Comparison of ENCODE assay signal across 25 cellular contexts in genomic region chr6:161835426-161836029, GRCh38.
DNase-seq lines count a peak whose midpoint lies in the region; ATAC-seq, FAIRE-seq and TF ChIP-seq lines count a peak whose summit lies in the region.
"Had no signal": no experiment of that assay in that cellular context is flagged by ENCODE, and none has a peak within 500 bp of the region (broad histone marks: within the 10 kb centered on the region; RNA-seq: fewer than 3 reads in every experiment).

No MANE protein-coding gene starts in this region.

- peak overlapping the region in 3 of 5 experiments; percentile 29 to 89 (median 64) for H3K27ac Mint-ChIP-seq in brain
- no peak overlapping the region for H3K27ac Mint-ChIP-seq in type B pancreatic cell
- no peak overlapping the region for H3K27ac Mint-ChIP-seq in natural killer cell
- H3K27ac Mint-ChIP-seq: activated CD4-positive, alpha-beta T cell treated with anti-CD3 and anti-CD28 coated beads for 36 hours; activated CD8-positive, alpha-beta memory T cell treated with anti-CD3 and anti-CD28 coated beads, Interleukin-2, amount 10 ng/mL, durations not matched to agents 7 days and 5 days; activated T-helper 1 cell treated with anti-CD3 and anti-CD28 coated beads, Interleukin-12 subunit alpha, Interleukin-12 subunit beta, Interleukin-2, Interleukin-4 antibody, amounts not matched to agents 30 ng/mL and 10 ng/mL and 1 ng/mL, durations not matched to agents 14 hours and 24 hours and 36 hours; CD4-positive, alpha-beta T cell; immature natural killer cell; stimulated activated naive B cell treated with anti-CD40 and anti-IgM and Interleukin-4, amounts not matched to agents 10 μg/mL and 1 μg/mL and 100 μg/mL, for 72 hours had no signal

- TF ChIP-seq POLR2A in HepG2 (IDR thresholded peaks at IDR 0.05; ENCODE audit: insufficient read depth in 1 of 2, low read depth in 2 of 2, low read length in 2 of 2): no peak
- no peak for TF ChIP-seq POLR2A in right lobe of liver (IDR thresholded peaks at IDR 0.05)

- ATAC-seq in HepG2 (no peak), right lobe of liver (no peak), lung (ENCODE audit: insufficient read depth, low FRiP score) (no peak), natural killer cell (no peak)
- ATAC-seq: activated CD4-positive, alpha-beta T cell treated with anti-CD3 and anti-CD28 coated beads for 36 hours; activated CD8-positive, alpha-beta memory T cell treated with anti-CD3 and anti-CD28 coated beads, Interleukin-2, amount 10 ng/mL, durations not matched to agents 7 days and 5 days; activated naive CD4-positive, alpha-beta T cell treated with anti-CD3 and anti-CD28 coated beads, Interleukin-2, amount 50 U/mL, for 72 hours; left ventricle myocardium superior; stimulated activated naive B cell treated with anti-CD40 and anti-IgM and Interleukin-4, amounts not matched to agents 10 μg/mL and 1 μg/mL and 100 μg/mL, for 72 hours had no signal

- TF ChIP-seq EP300 in HepG2 (IDR thresholded peaks at IDR 0.05; ENCODE audit: low read depth in 2 of 2, low read length in 2 of 2): no peak
- TF ChIP-seq EP300 in HepG2 (CRISPR knock-in tag; IDR thresholded peaks at IDR 0.05; ENCODE audit: borderline replicate concordance): no peak

- H4K20me1 ChIP-seq in HepG2 (ENCODE audit: insufficient read depth, low read length): no peaks in the 10 kb centered on the region

- no peak overlapping the region for H2AFZ ChIP-seq in HepG2 (ENCODE audit: low read length)

- H3K27me3 ChIP-seq in HepG2 (ENCODE audit: control insufficient read depth in 1 of 2, insufficient read depth in 2 of 2, low read length in 2 of 2) (peaks cover 0 to 11% of the 10 kb centered on the region in 2 experiments; a peak in 4 of 5 replicates), right lobe of liver (no peaks in the 10 kb centered on the region), lung (ENCODE audit: control insufficient read depth, insufficient read depth) (no peaks in the 10 kb centered on the region)
- H3K27me3 ChIP-seq: heart right ventricle had no signal

- TF ChIP-seq RAD21 in HepG2 (CRISPR knock-in tag; IDR thresholded peaks at IDR 0.05): no peak

- H3K79me2 ChIP-seq in HepG2 (ENCODE audit: insufficient read depth, low read length): no peaks in the 10 kb centered on the region

- WGBS in HepG2 (ENCODE audit: low lambda C conversion rate): 46% methylated on average over 14 of the region's 17 CpGs
- WGBS in right lobe of liver (ENCODE audit: insufficient coverage, low coverage, low lambda C conversion rate, missing lambda C conversion rate): 45% methylated on average over 9 of the region's 17 CpGs
- 39 to 62% methylated on average over 17 of the region's 17 CpGs for WGBS in lung, 2 donors

- H3K4me3 Mint-ChIP-seq in brain (peak overlapping the region in 2 of 5 experiments; percentile 26 to 30), type B pancreatic cell (no peak overlapping the region), natural killer cell (no peak overlapping the region)
- H3K4me3 Mint-ChIP-seq: activated CD4-positive, alpha-beta T cell treated with anti-CD3 and anti-CD28 coated beads for 36 hours; activated CD8-positive, alpha-beta memory T cell treated with anti-CD3 and anti-CD28 coated beads, Interleukin-2, amount 10 ng/mL, durations not matched to agents 7 days and 5 days; activated T-helper 1 cell treated with anti-CD3 and anti-CD28 coated beads, Interleukin-12 subunit alpha, Interleukin-12 subunit beta, Interleukin-2, Interleukin-4 antibody, amounts not matched to agents 30 ng/mL and 10 ng/mL and 1 ng/mL, durations not matched to agents 14 hours and 24 hours and 36 hours; CD4-positive, alpha-beta T cell; immature natural killer cell; stimulated activated naive B cell treated with anti-CD40 and anti-IgM and Interleukin-4, amounts not matched to agents 10 μg/mL and 1 μg/mL and 100 μg/mL, for 72 hours had no signal

- H3K9me3 Mint-ChIP-seq in brain (peaks cover 0 to 3% (median 0%) of the 10 kb centered on the region in 5 experiments), type B pancreatic cell (no peaks in the 10 kb centered on the region), natural killer cell (no peaks in the 10 kb centered on the region)
- H3K9me3 Mint-ChIP-seq: activated naive CD4-positive, alpha-beta T cell treated with anti-CD3 and anti-CD28 coated beads, Interleukin-2, amount 50 U/mL, for 72 hours; activated T-helper 1 cell treated with anti-CD3 and anti-CD28 coated beads, Interleukin-12 subunit alpha, Interleukin-12 subunit beta, Interleukin-2, Interleukin-4 antibody, amounts not matched to agents 30 ng/mL and 10 ng/mL and 1 ng/mL, durations not matched to agents 14 hours and 24 hours and 36 hours; CD4-positive, alpha-beta T cell; immature natural killer cell; stimulated activated naive B cell treated with anti-CD40 and anti-IgM and Interleukin-4, amounts not matched to agents 10 μg/mL and 1 μg/mL and 100 μg/mL, for 72 hours had no signal

- H3K4me1 ChIP-seq in HepG2 (ENCODE audit: insufficient read depth, low read length) (peaks cover 23% of the 10 kb centered on the region), right lobe of liver (peaks cover 0 to 6% (median 0%) of the 10 kb centered on the region in 4 donors), lung (ENCODE audit: control insufficient read depth in 2 of 2, insufficient read depth in 2 of 2, low read length in 2 of 2) (no peaks in the 10 kb centered on the region)

- no TSS peak for BruUV-seq in HepG2 (replicated peaks; lab: Mats Ljungman, UMichigan)

- DNase-seq in HepG2 (ENCODE audit: low spot score): peak; percentile 13
- DNase-seq in right lobe of liver: no peak
- DNase-seq in lung (ENCODE audit: low spot score): peak; percentile 24
- no peak for DNase-seq in type B pancreatic cell (ENCODE audit: extremely low spot score, unreplicated experiment)
- DNase-seq in natural killer cell: no peak
- DNase-seq in SHP77 treated with DMSO at 0.1 percent for 48 hours (lab: John Stamatoyannopoulos, UW): no peak
- no peak for DNase-seq in NCI-H345 treated with DMSO at 0.1 percent for 48 hours (lab: John Stamatoyannopoulos, UW; ENCODE audit: unreplicated experiment)
- DNase-seq: activated CD4-positive, alpha-beta T cell treated with anti-CD3 and anti-CD28 coated beads for 36 hours; activated CD8-positive, alpha-beta memory T cell treated with anti-CD3 and anti-CD28 coated beads, Interleukin-2, amount 10 ng/mL, durations not matched to agents 7 days and 5 days; CD4-positive, alpha-beta T cell; DMS 273 treated with DMSO at 0.1 percent for 48 hours; GDM1; heart right ventricle; immature natural killer cell; left ventricle myocardium superior; NCI-H1436 treated with DMSO at 0.1 percent for 48 hours; NCI-H446; occipital lobe; stimulated activated CD4-positive, alpha-beta T cell treated with anti-CD3 and anti-CD28 coated beads, Interleukin-1b, Interleukin-23, amount 100 ng/mL, for 48 hours; stimulated activated naive B cell treated with anti-CD40 and anti-IgM and Interleukin-4, amounts not matched to agents 10 μg/mL and 1 μg/mL and 100 μg/mL, for 72 hours had no signal

- in situ Hi-C loops in HepG2 (cut with HindIII; ENCODE audit: extremely low pct_ligation_motif_present, low pct_unique_long_range_greater_than_20kb): loop anchor here (25.0 kb wide), 1 partner anchor 902 kb away; the partner anchor contains the start of genes PACRG and PRKN

- intact Hi-C loops in HepG2 (cut with micrococcal nuclease; ENCODE audit: unreplicated experiment) (no loop called here), right lobe of liver (cut with DNase I) (no loop called here), natural killer cell (cut with micrococcal nuclease) (no loop called here)

- H3K4me2 ChIP-seq in HepG2 (ENCODE audit: low read depth, low read length): no peak overlapping the region

- H3K27me3 Mint-ChIP-seq in brain (no peaks in the 10 kb centered on the region), type B pancreatic cell (peaks cover 9% of the 10 kb centered on the region), natural killer cell (ENCODE audit: low read depth in 2 of 2) (peaks cover 2 to 8% of the 10 kb centered on the region in 2 donors)
- H3K27me3 Mint-ChIP-seq: activated CD4-positive, alpha-beta T cell treated with anti-CD3 and anti-CD28 coated beads for 36 hours; activated CD8-positive, alpha-beta memory T cell treated with anti-CD3 and anti-CD28 coated beads, Interleukin-2, amount 10 ng/mL, durations not matched to agents 7 days and 5 days; CD4-positive, alpha-beta T cell had no signal

- peaks cover 75% of the 10 kb centered on the region for H3K4me1 Mint-ChIP-seq in brain
- peaks cover 35% of the 10 kb centered on the region for H3K4me1 Mint-ChIP-seq in type B pancreatic cell (ENCODE audit: unreplicated experiment)
- no peaks in the 10 kb centered on the region for H3K4me1 Mint-ChIP-seq in natural killer cell
- H3K4me1 Mint-ChIP-seq: activated CD4-positive, alpha-beta T cell treated with anti-CD3 and anti-CD28 coated beads for 36 hours; activated CD8-positive, alpha-beta memory T cell treated with anti-CD3 and anti-CD28 coated beads, Interleukin-2, amount 10 ng/mL, durations not matched to agents 7 days and 5 days; immature natural killer cell; stimulated activated naive B cell treated with anti-CD40 and anti-IgM and Interleukin-4, amounts not matched to agents 10 μg/mL and 1 μg/mL and 100 μg/mL, for 72 hours had no signal

- FAIRE-seq in HepG2 (lab: Jason Lieb, UNC): no peak
- FAIRE-seq: astrocyte had no signal

- H3K36me3 Mint-ChIP-seq in brain (no peaks in the 10 kb centered on the region), type B pancreatic cell (no peaks in the 10 kb centered on the region), natural killer cell (no peaks in the 10 kb centered on the region)
- H3K36me3 Mint-ChIP-seq: activated CD8-positive, alpha-beta memory T cell treated with anti-CD3 and anti-CD28 coated beads, Interleukin-2, amount 10 ng/mL, durations not matched to agents 7 days and 5 days; activated naive CD4-positive, alpha-beta T cell treated with anti-CD3 and anti-CD28 coated beads, Interleukin-2, amount 50 U/mL, for 72 hours; immature natural killer cell; stimulated activated naive B cell treated with anti-CD40 and anti-IgM and Interleukin-4, amounts not matched to agents 10 μg/mL and 1 μg/mL and 100 μg/mL, for 72 hours had no signal

- H3K27ac ChIP-seq in HepG2 (ENCODE audit: extremely low read length, insufficient read depth, low read length): no peak overlapping the region
- no peak overlapping the region for H3K27ac ChIP-seq in right lobe of liver
- no peak overlapping the region for H3K27ac ChIP-seq in lung (ENCODE audit: low read depth in 1 of 2, low read length in 1 of 2)
- H3K27ac ChIP-seq: coronary artery, heart right ventricle had no signal

- CTCF ChIA-PET in HepG2 (lab: Yijun Ruan, JAX; ENCODE audit: low intra/inter-chr PET ratio, low total read pairs): no interaction called here

- H3K9me3 ChIP-seq in HepG2 (ENCODE audit: low read length) (no peaks in the 10 kb centered on the region), right lobe of liver (no peaks in the 10 kb centered on the region), lung (ENCODE audit: control insufficient read depth in 2 of 2, insufficient read depth in 1 of 2, low read length in 1 of 2) (no peaks in the 10 kb centered on the region)
- H3K9me3 ChIP-seq: heart right ventricle had no signal

- POLR2A ChIA-PET in HepG2 (lab: Yijun Ruan, JAX): no interaction called here

- no peaks in the 10 kb centered on the region for H3K36me3 ChIP-seq in HepG2 (replicated peaks in 1 of 2; ENCODE audit: control insufficient read depth in 1 of 2, insufficient read depth in 2 of 2, low read length in 2 of 2)
- H3K36me3 ChIP-seq in right lobe of liver: no peaks in the 10 kb centered on the region
- H3K36me3 ChIP-seq in lung (ENCODE audit: control insufficient read depth in 2 of 2, insufficient read depth in 2 of 2, low read length in 2 of 2): no peaks in the 10 kb centered on the region
- H3K36me3 ChIP-seq: heart right ventricle had no signal

- TF ChIP-seq CTCF in HepG2 (CRISPR knock-in tag; IDR thresholded peaks at IDR 0.05) (no peak), right lobe of liver (IDR thresholded peaks at IDR 0.05) (no peak), brain (conservative IDR thresholded peaks at IDR 0.05) (peak in 1 of 2 experiments; percentile 19), lung (IDR thresholded peaks at IDR 0.05; ENCODE audit: control extremely low read depth, extremely low read depth) (no peak), type B pancreatic cell (conservative IDR thresholded peaks at IDR 0.05) (peak; percentile 44), natural killer cell (IDR thresholded peaks at IDR 0.05) (no peak)

- no peak overlapping the region for H3K4me3 ChIP-seq in HepG2 (replicated peaks in 1 of 3; ENCODE audit: insufficient read depth in 1 of 3, low read depth in 2 of 3, low read length in 3 of 3)
- H3K4me3 ChIP-seq in right lobe of liver: no peak overlapping the region
- H3K4me3 ChIP-seq in lung: no peak overlapping the region
- H3K4me3 ChIP-seq: coronary artery, heart right ventricle had no signal

- H3K9ac ChIP-seq in HepG2 (ENCODE audit: insufficient read depth, low read depth, low read length): no peak overlapping the region

Comparison
In these comparisons a context has a peak if more than half of its experiments do, and no peak if none do; other contexts are left out.
1. DNase-seq: peak in HepG2 (single experiment) and lung (single experiment); none in right lobe of liver (0 of 3), type B pancreatic cell (single experiment), natural killer cell (single experiment), SHP77 treated with DMSO at 0.1 percent for 48 hours (single experiment) and NCI-H345 treated with DMSO at 0.1 percent for 48 hours (single experiment).
2. H3K27ac Mint-ChIP-seq: peak in brain (3 of 5); none in type B pancreatic cell (single experiment) and natural killer cell (0 of 2).